ENCODE assay signal across 12 cellular contexts in genomic region chr12:31890295-31891285, GRCh38.
DNase-seq lines count a peak whose midpoint lies in the region; ATAC-seq and TF ChIP-seq lines count a peak whose summit lies in the region.
"Had no signal": no experiment of that assay in that cellular context is flagged by ENCODE, and none has a peak within 500 bp of the region (broad histone marks: within the 10 kb centered on the region; RNA-seq: fewer than 3 reads in every experiment).

No MANE protein-coding gene starts in this region.

- H3K27ac ChIP-seq in OCI-LY3 (ENCODE audit: low read length): no peak overlapping the region
- H3K27ac ChIP-seq in lower lobe of right lung: peak overlapping the region; percentile 55
- H3K27ac ChIP-seq: esophagus muscularis mucosa, thoracic aorta had no signal

- H3K4me3 ChIP-seq in GM12865 (ENCODE audit: low read depth, low read length) (no peak overlapping the region), OCI-LY3 (ENCODE audit: low read length) (no peak overlapping the region), lower lobe of right lung (no peak overlapping the region)
- H3K4me3 ChIP-seq: esophagus muscularis mucosa, thoracic aorta had no signal

- H3K9me3 ChIP-seq in OCI-LY3 (ENCODE audit: insufficient read depth, low read length): peaks cover 41% of the 10 kb centered on the region
- H3K9me3 ChIP-seq in lower lobe of right lung: peaks cover 11% of the 10 kb centered on the region
- H3K9me3 ChIP-seq: esophagus muscularis mucosa had no signal

- H2AFZ ChIP-seq in OCI-LY3 (ENCODE audit: low read depth, low read length): peak overlapping the region; percentile 16; the same call in 1 of the 2 replicates

- TF ChIP-seq CTCF in GM12865 (IDR thresholded peaks at IDR 0.05; ENCODE audit: insufficient read depth, low read depth, low read length, missing control alignments) (no peak), OCI-LY3 (IDR thresholded peaks at IDR 0.05; ENCODE audit: low read depth, low read length) (no peak), lower lobe of right lung (IDR thresholded peaks at IDR 0.05) (no peak)

- no peak overlapping the region for H3K4me2 ChIP-seq in OCI-LY3 (ENCODE audit: low read length)

- no peak overlapping the region for H3K9ac ChIP-seq in OCI-LY3 (ENCODE audit: low read length)

- intact Hi-C loops in lower lobe of right lung (cut with DNase I) (no loop called here), sciatic nerve (cut with DNase I) (no loop called here)

- DNase-seq in GM12865 (ENCODE audit: low read depth) (peak; percentile 76), lower lobe of right lung (no peak), OCI-M2 (lab: John Stamatoyannopoulos, UW; ENCODE audit: unreplicated experiment) (no peak), DMS 273 treated with DMSO at 0.1 percent for 48 hours (lab: John Stamatoyannopoulos, UW) (no peak), sciatic nerve (ENCODE audit: low spot score) (no peak)
- DNase-seq: activated effector memory CD4-positive, alpha-beta T cell treated with anti-CD3 and anti-CD28 coated beads, Interleukin-2, amount 50 U/mL, for 16 hours had no signal

- ATAC-seq in HG02798 (IDR thresholded peaks at IDR 0.05; ENCODE audit: poor library complexity, unreplicated experiment) (peak; percentile 53), lower lobe of right lung (peak in 1 of 2 donors; percentile 73), GM19463 (IDR thresholded peaks at IDR 0.05; ENCODE audit: unreplicated experiment) (no peak), sciatic nerve (no peak)
- ATAC-seq: HCT116 had no signal

- H4K20me1 ChIP-seq in OCI-LY3 (ENCODE audit: insufficient read depth, low read length): no peaks in the 10 kb centered on the region

- peaks cover 6% of the 10 kb centered on the region for H3K4me1 ChIP-seq in OCI-LY3 (ENCODE audit: low read length)
- peaks cover 10% of the 10 kb centered on the region for H3K4me1 ChIP-seq in lower lobe of right lung
- H3K4me1 ChIP-seq: esophagus muscularis mucosa had no signal

- peaks cover 33% of the 10 kb centered on the region for H3K36me3 ChIP-seq in OCI-LY3 (replicated peaks; ENCODE audit: low read depth, low read length)
- H3K36me3 ChIP-seq in lower lobe of right lung: no peaks in the 10 kb centered on the region
- H3K36me3 ChIP-seq: esophagus muscularis mucosa, thoracic aorta had no signal

- H3K79me2 ChIP-seq in OCI-LY3 (ENCODE audit: low read length): no peaks in the 10 kb centered on the region

- H3K27me3 ChIP-seq in OCI-LY3 (ENCODE audit: low read depth, low read length): no peaks in the 10 kb centered on the region
- H3K27me3 ChIP-seq in lower lobe of right lung (ENCODE audit: low read depth): no peaks in the 10 kb centered on the region
- H3K27me3 ChIP-seq: esophagus muscularis mucosa had no signal
